In genomic region chr1:6437017-6437700, GRCh38 we compare ENCODE assay signal across 2 cellular contexts. TPM values are rescaled to one million over a fixed set of nuclear protein-coding genes. Genes with fewer than 3 reads are reported as not detected.
DNase-seq lines count a peak whose midpoint lies in the region; ATAC-seq and TF ChIP-seq lines count a peak whose summit lies in the region.
"Not testable (repeated sequence)": the region's sequence is repeated elsewhere in the genome, so short reads cannot be mapped to it uniquely, and the experiment has no call there.

No MANE protein-coding gene starts in this region.

- peaks cover 26% of the 10 kb centered on the region for H3K27me3 ChIP-seq in GM23338 (ENCODE audit: insufficient read depth)
- H3K27me3 ChIP-seq in foreskin keratinocyte, result not testable (repeated sequence)

- H3K9me3 Mint-ChIP-seq in GM23338, result not testable (repeated sequence)

- H3K27me3 Mint-ChIP-seq in GM23338 (ENCODE audit: insufficient read depth, low read depth, poor library complexity), result peaks cover 31% of the 10 kb centered on the region

- peaks cover 13% of the 10 kb centered on the region for H3K4me1 Mint-ChIP-seq in GM23338

- not testable (repeated sequence) for H3F3A ChIP-seq in GM23338 (replicated peaks; ENCODE audit: low read depth)

- not testable (repeated sequence) for H3K9me2 ChIP-seq in GM23338 (ENCODE audit: insufficient read depth)

- not testable (repeated sequence) for H2AFZ ChIP-seq in GM23338

- H3K4me2 ChIP-seq in GM23338, result not testable (repeated sequence)

- H3K36me3 ChIP-seq in GM23338 (ENCODE audit: insufficient read depth), result not testable (repeated sequence)

- not testable (repeated sequence) for H3K4me1 ChIP-seq in GM23338 (ENCODE audit: insufficient read depth); foreskin keratinocyte

- not testable (repeated sequence) for H3K79me2 ChIP-seq in GM23338 (replicated peaks; ENCODE audit: insufficient read depth)

- H3K4me3 ChIP-seq in GM23338, result not testable (repeated sequence)

- TF ChIP-seq CTCF in GM23338 (conservative IDR thresholded peaks at IDR 0.05; ENCODE audit: low read depth in 2 of 2) (peak; percentile 14 to 35; a peak in 2 of 4 replicates), foreskin keratinocyte (conservative IDR thresholded peaks at IDR 0.05) (peak; percentile 60)

- DNase-seq in GM23338 (ENCODE audit: low spot score), result not testable (repeated sequence)
- DNase-seq in foreskin keratinocyte, result peak in 1 of 2 donors; percentile 39

- not testable (repeated sequence) for H3K36me3 Mint-ChIP-seq in GM23338 (ENCODE audit: low read depth)

- H3K4me3 Mint-ChIP-seq in GM23338, result not testable (repeated sequence)

- not testable (repeated sequence) for H3K27ac Mint-ChIP-seq in GM23338

- H3K27ac ChIP-seq in GM23338 (ENCODE audit: low read depth); foreskin keratinocyte: not testable (repeated sequence)

- H4K20me1 ChIP-seq in GM23338 (replicated peaks; ENCODE audit: insufficient read depth), result not testable (repeated sequence)

- not testable (repeated sequence) for ATAC-seq in GM23338
- ATAC-seq in foreskin keratinocyte, result peak; percentile 36

RNA-seq across cellular contexts. Expression of gene ESPN, which starts 12.6 kb away (rescaled TPM):
- 12.7 and 13.6 TPM in 2 replicates for total RNA-seq in GM23338 (2014; rRNA removed; shearing (Covaris generic))
- polyA plus RNA-seq in GM23338 (2016; fragmentation: Nextera tagmentation; extraction: Ambion mirVana) (12.2 and 13.5 TPM in 2 replicates), foreskin keratinocyte (2.5 and 2.8 TPM in 2 replicates)
- 1.5 and 2.1 TPM in 2 replicates for total RNA-seq in foreskin keratinocyte

RNA-seq across cellular contexts. Expression of gene HES2, which starts 17.4 kb away (rescaled TPM):
- total RNA-seq in GM23338 (2014; rRNA removed; shearing (Covaris generic)), result 1.2 and 1.6 TPM in 2 replicates
- polyA plus RNA-seq in GM23338 (2016; fragmentation: Nextera tagmentation; extraction: Ambion mirVana), result 1.1 and 2.1 TPM in 2 replicates
- total RNA-seq in foreskin keratinocyte, result 33.0 and 40.3 TPM in 2 replicates
- 27.0 and 33.7 TPM in 2 replicates for polyA plus RNA-seq in foreskin keratinocyte

RNA-seq across cellular contexts. Expression of gene TNFRSF25, which starts 28.8 kb away (rescaled TPM):
- total RNA-seq in GM23338 (2014; rRNA removed; shearing (Covaris generic)), result 25.3 and 26.3 TPM in 2 replicates
- polyA plus RNA-seq in GM23338 (2016; fragmentation: Nextera tagmentation; extraction: Ambion mirVana) (13.6 and 15.2 TPM in 2 replicates), foreskin keratinocyte (25.1 and 40.1 TPM in 2 replicates)
- 19.8 and 34.3 TPM in 2 replicates for total RNA-seq in foreskin keratinocyte

RNA-seq across cellular contexts. Expression of gene ACOT7, which starts 43.6 kb away (rescaled TPM):
- 167 and 172 TPM in 2 replicates for total RNA-seq in GM23338 (2014; rRNA removed; shearing (Covaris generic))
- polyA plus RNA-seq in GM23338 (2016; fragmentation: Nextera tagmentation; extraction: Ambion mirVana) (169 TPM in 2 replicates), foreskin keratinocyte (239 and 257 TPM in 2 replicates)
- total RNA-seq in foreskin keratinocyte, result 138 and 139 TPM in 2 replicates

RNA-seq across cellular contexts. Expression of gene PLEKHG5, which starts 54.3 kb away (rescaled TPM):
- total RNA-seq in GM23338 (2014; rRNA removed; shearing (Covaris generic)), result 25.8 and 26.4 TPM in 2 replicates
- polyA plus RNA-seq in GM23338 (2016; fragmentation: Nextera tagmentation; extraction: Ambion mirVana) (9.0 and 10.2 TPM in 2 replicates), foreskin keratinocyte (19.0 and 33.0 TPM in 2 replicates)
- 33.9 and 57.3 TPM in 2 replicates for total RNA-seq in foreskin keratinocyte

Comparison
In these comparisons a context has a peak if more than half of its experiments do, and no peak if none do; other contexts are left out.
1. RNA of gene HES2, which starts 17.4 kb away (total RNA-seq): 33.0 to 40.3 TPM in foreskin keratinocyte; 1.2 to 1.6 TPM in GM23338; every median in the first group is over 10 times any median in the second.